Comparison of ENCODE assay signal across 8 cellular contexts in the genomic region with DNA sequence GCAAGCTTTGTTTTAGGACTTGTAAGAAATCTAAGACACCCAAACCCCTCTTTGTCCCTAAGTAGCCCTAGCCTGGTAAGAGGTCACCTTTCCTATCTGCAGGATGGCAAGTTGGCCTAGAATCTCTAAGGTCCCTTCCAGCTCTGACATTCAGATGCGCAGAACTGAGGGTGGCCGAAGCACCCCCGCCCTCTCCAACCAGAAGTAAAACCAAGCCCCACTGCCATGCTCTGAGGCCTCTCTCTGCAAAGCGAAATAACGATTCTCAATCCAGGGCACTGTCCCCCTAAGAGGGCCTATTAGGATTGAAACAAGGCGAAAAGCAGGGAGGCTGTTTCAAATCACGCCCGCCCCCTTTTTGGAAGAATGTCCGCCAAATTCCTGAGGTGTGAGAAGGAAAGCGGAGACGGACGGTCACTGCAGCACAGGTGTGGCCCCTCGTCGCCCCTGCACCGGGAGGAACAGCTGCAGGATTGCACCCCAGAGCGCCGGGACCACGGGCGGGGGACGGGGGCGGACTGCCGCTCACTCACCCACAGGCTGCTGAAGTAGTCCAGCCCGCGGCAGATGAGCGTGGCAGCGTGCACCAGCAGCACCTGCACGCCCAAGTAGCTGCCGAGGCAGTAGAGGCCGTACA. TPM values are rescaled to one million over a fixed set of nuclear protein-coding genes. Genes with fewer than 3 reads are reported as not detected.
DNase-seq lines count a peak whose midpoint lies in the region; ATAC-seq, FAIRE-seq and TF ChIP-seq lines count a peak whose summit lies in the region.

No MANE protein-coding gene starts in this region.

- H3K9me3 ChIP-seq in CD4-positive, alpha-beta memory T cell (ENCODE audit: control insufficient read depth in 1 of 2, low read length in 2 of 2) = no peaks in the 10 kb centered on the region
- H3K9me3 ChIP-seq in Karpas-422 (ENCODE audit: low read length) (no peaks in the 10 kb centered on the region), K562 (replicated peaks; ENCODE audit: control insufficient read depth, insufficient read depth, low read depth, low read length) (no peaks in the 10 kb centered on the region), subcutaneous abdominal adipose tissue (ENCODE audit: control insufficient read depth in 5 of 5, low read length in 5 of 5) (no peaks in the 10 kb centered on the region)

- TF ChIP-seq EP300 in K562 (IDR thresholded peaks at IDR 0.05; ENCODE audit: low read length) = no peak

- peak overlapping the region; percentile 74 to 75 for H3K4me3 ChIP-seq in CD4-positive, alpha-beta memory T cell (ENCODE audit: low read length in 2 of 2)
- H3K4me3 ChIP-seq in Karpas-422 (ENCODE audit: low read length) (peak overlapping the region; percentile 99), K562 (peak overlapping the region; percentile 90), subcutaneous abdominal adipose tissue (ENCODE audit: low read depth in 1 of 5, low read length in 5 of 5) (peak overlapping the region; percentile 86 to 89 (median 86))

- H2AFZ ChIP-seq in Karpas-422 (ENCODE audit: low read length) (no peak overlapping the region), K562 (ENCODE audit: low read depth, low read length) (peak overlapping the region; percentile 73; the same call in 1 of the 2 replicates)

- no peaks in the 10 kb centered on the region for H3K36me3 ChIP-seq in CD4-positive, alpha-beta memory T cell (ENCODE audit: insufficient read depth, low read length)
- H3K36me3 ChIP-seq in Karpas-422 (ENCODE audit: insufficient read depth, low read length) (peaks cover 5% of the 10 kb centered on the region; the same call in 1 of the 2 replicates), K562 (ENCODE audit: control insufficient read depth, insufficient read depth, low read length) (peaks cover 26% of the 10 kb centered on the region), subcutaneous abdominal adipose tissue (ENCODE audit: control insufficient read depth in 5 of 5, insufficient read depth in 5 of 5, low read length in 5 of 5) (no peaks in the 10 kb centered on the region)

- no peak for TF ChIP-seq RAD21 in K562 (CRISPR knock-in tag; conservative IDR thresholded peaks at IDR 0.05 in 1 of 2, IDR thresholded peaks at IDR 0.05 in 1 of 2)

- peaks cover 47% of the 10 kb centered on the region for H3K4me1 ChIP-seq in CD4-positive, alpha-beta memory T cell (ENCODE audit: insufficient read depth, low read length)
- H3K4me1 ChIP-seq in Karpas-422 (ENCODE audit: low read length) = peaks cover 60% of the 10 kb centered on the region
- H3K4me1 ChIP-seq in K562 (replicated peaks in 1 of 2; ENCODE audit: control insufficient read depth in 2 of 2, insufficient read depth in 2 of 2, low read length in 2 of 2) = peaks cover 32 to 49% of the 10 kb centered on the region in 2 experiments
- H3K4me1 ChIP-seq in subcutaneous abdominal adipose tissue (ENCODE audit: control insufficient read depth in 5 of 5, insufficient read depth in 5 of 5, low read length in 5 of 5) = peaks cover 6 to 53% (median 52%) of the 10 kb centered on the region in 5 donors

- H3K27ac Mint-ChIP-seq in CD4-positive, alpha-beta memory T cell = peak overlapping the region; percentile 65 to 95 (median 92)

- H3K36me3 Mint-ChIP-seq in CD4-positive, alpha-beta memory T cell = peaks cover 14 to 22% of the 10 kb centered on the region in 2 donors

- in situ Hi-C loops in K562 (cut with MboI) = no loop called here

- H4K20me1 ChIP-seq in Karpas-422 (ENCODE audit: insufficient read depth, low read depth, low read length) = peaks cover 34% of the 10 kb centered on the region
- H4K20me1 ChIP-seq in K562 (replicated peaks; ENCODE audit: control insufficient read depth, insufficient read depth, low read length) = peaks cover 25% of the 10 kb centered on the region; the same call in 1 of the 2 replicates

- H3K79me2 ChIP-seq in Karpas-422 (ENCODE audit: low read length) (peaks cover 58% of the 10 kb centered on the region), K562 (ENCODE audit: control insufficient read depth, insufficient read depth, low read length) (peaks cover 59% of the 10 kb centered on the region)

- H3K9ac ChIP-seq in Karpas-422 (ENCODE audit: low read length) (peak overlapping the region; percentile 99), K562 (ENCODE audit: insufficient read depth in 1 of 2, low read depth in 2 of 2, low read length in 2 of 2) (peak overlapping the region; percentile 83 to 96), subcutaneous abdominal adipose tissue (ENCODE audit: low read length in 5 of 5) (peak overlapping the region; percentile 72 to 89 (median 87))

- BruUV-seq in K562 (replicated peaks; lab: Mats Ljungman, UMichigan) = no TSS peak

- CTCF ChIA-PET in CD4-positive, alpha-beta memory T cell (lab: Charles Lee; ENCODE audit: partially characterized antibody) = interaction anchor here (0.9 to 2.3 kb wide), 4 partner anchors 10 to 25 kb away, joined by 4 to 10 read pairs (median 6); no protein-coding TSS in a partner anchor
- CTCF ChIA-PET in K562 (lab: Yijun Ruan, JAX; ENCODE audit: low intra/inter-chr PET ratio) = no interaction called here

- H3K27me3 Mint-ChIP-seq in CD4-positive, alpha-beta memory T cell = no peaks in the 10 kb centered on the region

- H3K27ac ChIP-seq in CD4-positive, alpha-beta memory T cell (ENCODE audit: low read depth, low read length) = peak overlapping the region; percentile 88
- peak overlapping the region; percentile 62; the same call in 1 of the 2 replicates for H3K27ac ChIP-seq in Karpas-422 (ENCODE audit: low read length)
- peak overlapping the region; percentile 85 for H3K27ac ChIP-seq in K562 (ENCODE audit: extremely low read depth, low read depth, low read length)
- peak overlapping the region; percentile 82 for H3K27ac ChIP-seq in layer of hippocampus (ENCODE audit: low read depth, low read length)
- peak overlapping the region; percentile 80 for H3K27ac ChIP-seq in subcutaneous abdominal adipose tissue (ENCODE audit: low read depth, low read length)

- no peaks in the 10 kb centered on the region for H3K9me2 ChIP-seq in Karpas-422 (replicated peaks; ENCODE audit: insufficient read depth, low read length)

- no peak for TF ChIP-seq POLR2A in K562 (conservative IDR thresholded peaks at IDR 0.05)

- intact Hi-C loops in CD4-positive, alpha-beta memory T cell (cut with micrococcal nuclease) = loop anchor here (1.0 to 5.0 kb wide), 5 partner anchors 9 to 1837 kb away; partner anchors contain the start of genes CTNNAL1 and RAD23B
- intact Hi-C loops in K562 (cut with micrococcal nuclease) = loop anchor here (5.0 kb wide), 1 partner anchor 107 kb away; the partner anchor contains the start of gene CTNNAL1

- POLR2A ChIA-PET in CD4-positive, alpha-beta memory T cell (lab: Charles Lee; ENCODE audit: partially characterized antibody) = interaction anchor here (0.6 to 4.9 kb wide), 7 partner anchors 10 to 199 kb away, joined by 3 to 99 read pairs (median 10); partner anchors contain the start of genes ABITRAM and ELP1
- POLR2A ChIA-PET in K562 (lab: Yijun Ruan, JAX) = interaction anchor here (0.6 to 5.9 kb wide), 6 partner anchors 9 to 86 kb away, joined by 3 to 48 read pairs (median 5); no protein-coding TSS in a partner anchor

- peaks cover 34 to 55% (median 45%) of the 10 kb centered on the region in 4 donors for H3K4me1 Mint-ChIP-seq in CD4-positive, alpha-beta memory T cell

- H3K27me3 ChIP-seq in CD4-positive, alpha-beta memory T cell (ENCODE audit: insufficient read depth, low read length) = no peaks in the 10 kb centered on the region
- no peaks in the 10 kb centered on the region for H3K27me3 ChIP-seq in Karpas-422 (ENCODE audit: low read length)
- no peaks in the 10 kb centered on the region for H3K27me3 ChIP-seq in K562 (ENCODE audit: control insufficient read depth in 2 of 2, insufficient read depth in 2 of 2, low read length in 2 of 2)
- no peaks in the 10 kb centered on the region for H3K27me3 ChIP-seq in layer of hippocampus (ENCODE audit: control insufficient read depth, insufficient read depth, low read length)
- no peaks in the 10 kb centered on the region for H3K27me3 ChIP-seq in subcutaneous abdominal adipose tissue (ENCODE audit: control insufficient read depth in 5 of 5, insufficient read depth in 4 of 5, low read length in 5 of 5)

- no peak for TF ChIP-seq CTCF in K562 (IDR thresholded peaks at IDR 0.05 in 2 of 3, conservative IDR thresholded peaks at IDR 0.05 in 1 of 3; ENCODE audit: insufficient read depth in 2 of 3, low read depth in 1 of 3, low read length in 3 of 3)

- no peak for FAIRE-seq in K562 (lab: Jason Lieb, UNC)
- no peak for FAIRE-seq in GM19239 (lab: Jason Lieb, UNC)

- H3K4me2 ChIP-seq in Karpas-422 (ENCODE audit: low read depth, low read length, poor library complexity, severe bottlenecking) = peak overlapping the region; percentile 74
- H3K4me2 ChIP-seq in K562 (ENCODE audit: insufficient read depth, low read length) = peak overlapping the region; percentile 95

- ATAC-seq in K562 (peak; percentile 8), GM21528 (IDR thresholded peaks at IDR 0.05; ENCODE audit: low FRiP score, unreplicated experiment) (no peak)

- H3K9me1 ChIP-seq in K562 (ENCODE audit: control insufficient read depth, insufficient read depth, low read length) = no peaks in the 10 kb centered on the region

- peak in 1 of 5 donors; percentile 42 for DNase-seq in CD4-positive, alpha-beta memory T cell
- DNase-seq in Karpas-422 = peak; percentile 63
- DNase-seq in K562 (ENCODE audit: extremely low read depth in 1 of 4, low spot score in 3 of 4) = peak in 2 of 4 experiments; percentile 22 to 31
- DNase-seq in GM19239 (ENCODE audit: insufficient read length, low spot score) = no peak
- no peak for DNase-seq in SKM-1 treated with dmso at 0.1 percent for 144 hours (lab: John Stamatoyannopoulos, UW; ENCODE audit: unreplicated experiment)

- H3K9me3 Mint-ChIP-seq in CD4-positive, alpha-beta memory T cell = no peaks in the 10 kb centered on the region

- peak overlapping the region; percentile 94 to 98 (median 95) for H3K4me3 Mint-ChIP-seq in CD4-positive, alpha-beta memory T cell

- under 1% methylated on average over 15 of the region's 29 CpGs for WGBS in K562 (ENCODE audit: insufficient coverage, low coverage, missing lambda C conversion rate)

RNA-seq across cellular contexts. Expression of gene TMEM245, which starts 0.8 kb away (rescaled TPM):
- total RNA-seq in CD4-positive, alpha-beta memory T cell = 10 to 100 TPM; 72.6 to 74.3 TPM
- polyA plus RNA-seq in CD4-positive, alpha-beta memory T cell = 10 to 100 TPM; 28.9 to 41.3 TPM
- 24.2 and 37.9 TPM in 2 replicates for total RNA-seq in Karpas-422 (2014; rRNA removed; shearing (Covaris generic); ENCODE audit: low replicate concordance)
- total RNA-seq in K562 (2011; cell fraction: chromatin; rRNA removed; ENCODE audit: low replicate concordance) = 63.8 and 96.7 TPM in 2 replicates
- total RNA-seq in K562 (2011; cell fraction: nucleolus; rRNA removed) = 45.0 and 54.9 TPM in 2 replicates
- 78.2 and 94.0 TPM in 2 replicates for total RNA-seq in K562 (2011; cell fraction: nucleoplasm; rRNA removed)
- total RNA-seq in K562 (2014; rRNA removed) (13.9 and 15.1 TPM in 2 replicates), K562 (2014; rRNA removed; fragmentation: Illumina TruSeq; extraction: Trizol) (30.5 and 32.8 TPM in 2 replicates), K562 (2015; rRNA removed; fragmentation: Illumina TruSeq; extraction: Trizol) (29.3 and 31.1 TPM in 2 replicates), K562 (2021) (24.3 and 26.9 TPM in 2 replicates)
- polyA plus RNA-seq in K562 (2011; rRNA removed) (34.9 and 43.2 TPM in 2 replicates), K562 (2014; fragmentation: Illumina TruSeq; extraction: Trizol) (26.0 and 33.7 TPM in 2 replicates), K562 (2014; fragmentation: Nextera tagmentation; extraction: Ambion mirVana) (10 to 100 TPM in 1 of 2 experiments, 1 to 10 TPM in 1; 8.5 to 12.1 TPM), K562 (2014; rRNA removed) (15.8 and 16.6 TPM in 2 replicates)
- polyA plus RNA-seq in K562 (2011; cell fraction: cytosol; rRNA removed) = 28.7 and 45.6 TPM in 2 replicates
- 31.8 and 33.1 TPM in 2 replicates for polyA plus RNA-seq in K562 (2011; cell fraction: nucleus; rRNA removed)
- 18.4 and 21.3 TPM in 2 replicates for polyA plus RNA-seq in K562 (2012)
- polyA minus RNA-seq in K562 (2011; rRNA and poly(A)+ RNA removed) = 100 and 105 TPM in 2 replicates
- 25.8 and 36.3 TPM in 2 replicates for polyA minus RNA-seq in K562 (2011; cell fraction: cytosol; rRNA and poly(A)+ RNA removed)
- 44.7 and 68.2 TPM in 2 replicates for polyA minus RNA-seq in K562 (2011; cell fraction: nucleus; rRNA and poly(A)+ RNA removed)

RNA-seq across cellular contexts. Expression of gene FRRS1L, which starts 48.1 kb away (rescaled TPM):
- total RNA-seq in CD4-positive, alpha-beta memory T cell = not detected
- not detected for polyA plus RNA-seq in CD4-positive, alpha-beta memory T cell
- total RNA-seq in Karpas-422 (2014; rRNA removed; shearing (Covaris generic); ENCODE audit: low replicate concordance) = not detected in 2 replicates
- total RNA-seq in K562 (2011; cell fraction: chromatin; rRNA removed; ENCODE audit: low replicate concordance) = 0.02 TPM in 1 of 2 replicates, not detected in the other
- total RNA-seq in K562 (2011; cell fraction: nucleolus; rRNA removed) = not detected in 2 replicates
- not detected in 2 replicates for total RNA-seq in K562 (2011; cell fraction: nucleoplasm; rRNA removed)
- total RNA-seq in K562 (2014; rRNA removed) (not detected in 2 replicates), K562 (2014; rRNA removed; fragmentation: Illumina TruSeq; extraction: Trizol) (0.03 and 0.04 TPM in 2 replicates), K562 (2015; rRNA removed; fragmentation: Illumina TruSeq; extraction: Trizol) (0.04 TPM in 1 of 2 replicates, not detected in the other), K562 (2021) (not detected in 2 replicates)
- polyA plus RNA-seq in K562 (2011; rRNA removed) (0.01 TPM in 2 replicates), K562 (2014; fragmentation: Illumina TruSeq; extraction: Trizol) (0.01 TPM in 1 of 2 replicates, not detected in the other), K562 (2014; fragmentation: Nextera tagmentation; extraction: Ambion mirVana) (under 1 TPM in 1 of 2 experiments, not detected in 1; under 0.01 TPM), K562 (2014; rRNA removed) (0.04 TPM in 1 of 2 replicates, not detected in the other)
- not detected in 2 replicates for polyA plus RNA-seq in K562 (2011; cell fraction: cytosol; rRNA removed)
- polyA plus RNA-seq in K562 (2011; cell fraction: nucleus; rRNA removed) = not detected in 2 replicates
- 0.01 and 0.11 TPM in 2 replicates for polyA plus RNA-seq in K562 (2012)
- polyA minus RNA-seq in K562 (2011; rRNA and poly(A)+ RNA removed) = not detected in 2 replicates
- polyA minus RNA-seq in K562 (2011; cell fraction: cytosol; rRNA and poly(A)+ RNA removed) = not detected in 2 replicates
- polyA minus RNA-seq in K562 (2011; cell fraction: nucleus; rRNA and poly(A)+ RNA removed) = not detected in 2 replicates
